In the genomic region with DNA sequence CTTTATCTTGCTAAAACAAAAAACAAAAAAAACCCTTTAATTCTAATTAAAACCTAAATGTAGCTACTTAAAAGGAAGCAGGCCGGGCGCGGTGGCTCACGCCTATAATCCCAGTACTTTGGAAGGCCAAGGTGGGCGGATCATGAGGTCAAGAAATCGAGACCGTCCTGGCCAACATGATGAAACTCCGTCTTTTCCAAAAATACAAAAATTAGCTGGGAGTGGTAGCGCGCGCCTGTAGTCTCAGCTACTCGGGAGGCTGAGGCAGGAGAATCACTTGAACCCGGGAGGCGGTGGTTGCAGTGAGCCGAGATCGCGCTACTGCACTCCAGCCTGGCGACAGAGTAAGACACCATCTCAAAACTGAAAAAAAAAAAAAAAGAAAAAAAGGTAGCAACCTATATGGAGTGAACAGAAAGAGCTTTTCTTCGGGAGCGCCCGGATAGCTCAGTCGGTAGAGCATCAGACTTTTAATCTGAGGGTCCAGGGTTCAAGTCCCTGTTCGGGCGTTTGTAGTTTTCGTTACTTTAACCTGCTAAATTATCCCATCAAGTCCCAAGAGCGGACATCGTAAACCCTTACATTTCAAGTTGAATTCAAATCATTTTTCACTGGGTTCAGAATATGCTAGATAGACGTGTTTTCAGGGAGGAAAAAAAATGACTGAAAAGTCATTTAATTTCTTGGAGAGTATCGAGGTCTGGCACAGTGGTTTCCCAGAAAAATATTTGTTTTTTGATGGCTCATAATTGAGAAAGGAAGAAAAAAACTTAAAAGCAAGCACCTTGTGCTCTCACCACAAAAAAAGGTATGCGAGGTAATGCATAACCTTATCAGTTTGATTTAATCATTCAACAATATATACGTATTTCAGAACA, we compare ENCODE assay signal across 8 cellular contexts. TPM values are rescaled to one million over a fixed set of nuclear protein-coding genes. Genes with fewer than 3 reads are reported as not detected.
DNase-seq lines count a peak whose midpoint lies in the region; ATAC-seq, FAIRE-seq and TF ChIP-seq lines count a peak whose summit lies in the region.

No MANE protein-coding gene starts in this region.

- intact Hi-C loops in body of pancreas (cut with DNase I): no loop called here

- H3K9me3 ChIP-seq in body of pancreas (no peaks in the 10 kb centered on the region), iPS-18c (ENCODE audit: control insufficient read depth, insufficient read depth, low read length) (no peaks in the 10 kb centered on the region)

- peaks cover 27% of the 10 kb centered on the region for H3K4me1 Mint-ChIP-seq in T-helper 2 cell treated with Interferon-gamma antibody and Interleukin-4, amounts not matched to agents 5 μg/mL and 100 μg/mL, for 36 hours (ENCODE audit: low read depth)

- peaks cover 9% of the 10 kb centered on the region for H3K27me3 Mint-ChIP-seq in T-helper 2 cell treated with Interferon-gamma antibody and Interleukin-4, amounts not matched to agents 5 μg/mL and 100 μg/mL, for 36 hours (ENCODE audit: low read depth)

- in situ Hi-C loops in GM13976 (cut with MboI; ENCODE audit: low sequenced_read_pairs, unreplicated experiment): no loop called here

- H3K27ac Mint-ChIP-seq in T-helper 2 cell treated with Interferon-gamma antibody and Interleukin-4, amounts not matched to agents 5 μg/mL and 100 μg/mL, for 36 hours: peak overlapping the region; percentile 89

- H3K4me3 Mint-ChIP-seq in T-helper 2 cell treated with Interferon-gamma antibody and Interleukin-4, amounts not matched to agents 5 μg/mL and 100 μg/mL, for 36 hours: peak overlapping the region; percentile 90

- peak; percentile 62 for FAIRE-seq in GM18507 (lab: Jason Lieb, UNC)

- DNase-seq in GM18507 (ENCODE audit: extremely low spot score, insufficient read length, low read depth) (no peak), NCI-H187 treated with DMSO at 0.1 percent for 48 hours (lab: John Stamatoyannopoulos, UW) (peak; percentile 84), body of pancreas (peak; percentile 79 to 85 (median 82)), skeletal muscle cell (ENCODE audit: low read depth) (peak; percentile 81), GM13976 (ENCODE audit: low spot score) (no peak)
- peak; percentile 76 for DNase-seq in T-helper 2 cell treated with Interferon-gamma antibody and Interleukin-4, amounts not matched to agents 5 μg/mL and 100 μg/mL, for 36 hours (ENCODE audit: low spot score)

- peaks cover 2% of the 10 kb centered on the region for H3K36me3 Mint-ChIP-seq in T-helper 2 cell treated with Interferon-gamma antibody and Interleukin-4, amounts not matched to agents 5 μg/mL and 100 μg/mL, for 36 hours (ENCODE audit: low read depth)

- H3K36me3 ChIP-seq in body of pancreas (replicated peaks in 1 of 2; ENCODE audit: insufficient read depth in 1 of 2, low read depth in 2 of 2): no peaks in the 10 kb centered on the region

- TF ChIP-seq CTCF in body of pancreas (IDR thresholded peaks at IDR 0.05) (no peak), GM13976 (IDR thresholded peaks at IDR 0.05; ENCODE audit: borderline replicate concordance, control extremely low read depth, extremely low read depth, insufficient read depth, missing control alignments) (no peak)

- no peak for TF ChIP-seq POLR2A in body of pancreas (IDR thresholded peaks at IDR 0.05)

- H3K4me1 ChIP-seq in body of pancreas: peaks cover 32% of the 10 kb centered on the region

- H3K4me3 ChIP-seq in body of pancreas: peak overlapping the region in 1 of 2 donors; percentile 51
- H3K4me3 ChIP-seq in iPS-18c (ENCODE audit: insufficient read depth, low read depth, low read length): peak overlapping the region; percentile 47; the same call in 1 of the 2 replicates
- H3K4me3 ChIP-seq in skeletal muscle cell (ENCODE audit: low read depth, low read length): peak overlapping the region; percentile 52

- no peaks in the 10 kb centered on the region for H3K27me3 ChIP-seq in body of pancreas

- ATAC-seq in HG02973 (IDR thresholded peaks at IDR 0.05; ENCODE audit: unreplicated experiment): peak; percentile 63
- peak; percentile 84 for ATAC-seq in body of pancreas

- H3K9me3 Mint-ChIP-seq in T-helper 2 cell treated with Interferon-gamma antibody and Interleukin-4, amounts not matched to agents 5 μg/mL and 100 μg/mL, for 36 hours: no peaks in the 10 kb centered on the region

- peak overlapping the region; percentile 42 to 88 (median 74) for H3K27ac ChIP-seq in body of pancreas

- 2% methylated on average over 31 of the region's 31 CpGs for WGBS in body of pancreas, 2 donors

RNA-seq across cellular contexts. Expression of a gene that starts 9.9 kb away (rescaled TPM):
- 100 to 1,000 TPM in 1 of 2 donors, 10 to 100 TPM in 1; 72.9 to 125 TPM for total RNA-seq in body of pancreas

RNA-seq across cellular contexts. Expression of a gene that starts 11.7 kb away (rescaled TPM):
- 10 to 100 TPM; 11.4 to 18.1 TPM for total RNA-seq in body of pancreas

Comparison
In these comparisons a context has a peak if more than half of its experiments do, and no peak if none do; other contexts are left out.
1. DNase-seq: peak in NCI-H187 treated with DMSO at 0.1 percent for 48 hours (single experiment), T-helper 2 cell treated with Interferon-gamma antibody and Interleukin-4, amounts not matched to agents 5 μg/mL and 100 μg/mL, for 36 hours (single experiment), body of pancreas (4 of 4) and skeletal muscle cell (single experiment); none in GM18507 (single experiment) and GM13976 (single experiment).